Comparison of ENCODE assay signal across 9 cellular contexts in the genomic region with DNA sequence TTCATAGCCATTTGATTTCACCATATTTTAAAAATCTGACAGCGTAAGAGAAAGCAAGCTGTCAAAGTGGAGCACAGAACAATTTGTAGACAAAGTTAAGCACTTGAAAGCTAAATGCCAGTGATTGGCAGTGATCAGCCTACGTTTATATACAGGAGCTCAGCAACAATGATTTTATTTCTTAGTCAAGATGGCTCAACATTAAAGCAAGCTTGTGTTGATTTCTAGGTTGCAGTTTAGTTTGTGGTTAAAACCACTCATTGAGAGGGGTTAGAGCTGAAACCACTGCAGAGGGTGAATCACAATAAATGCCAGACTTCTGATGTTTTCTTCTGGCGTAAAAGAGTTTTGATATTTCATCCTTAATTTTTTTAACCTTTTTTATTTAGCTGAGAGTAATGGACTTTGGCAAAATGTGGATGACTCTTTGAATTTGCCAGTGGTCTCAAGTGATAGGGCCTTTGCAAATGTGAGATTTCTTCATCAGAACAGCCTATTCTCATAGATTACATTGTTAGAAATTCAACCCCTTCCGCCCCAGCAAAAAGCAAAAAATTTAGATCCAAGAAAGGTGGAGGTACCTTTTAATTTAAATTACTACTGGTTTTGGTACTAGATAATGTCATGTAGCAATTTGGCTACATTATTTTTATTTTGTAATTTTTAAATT.
A peak's percentile ranks its signal among the peaks of the same experiment; 100 is the strongest.
DNase-seq lines count a peak whose midpoint lies in the region; ATAC-seq and TF ChIP-seq lines count a peak whose summit lies in the region.
"Had no signal": no experiment of that assay in that cellular context is flagged by ENCODE, and none has a peak within 500 bp of the region (broad histone marks: within the 10 kb centered on the region; RNA-seq: fewer than 3 reads in every experiment).

No MANE protein-coding gene starts in this region.

- no peak overlapping the region for H3K4me3 Mint-ChIP-seq in MCF 10A (ENCODE audit: unreplicated experiment)
- peak overlapping the region; percentile 53 for H3K4me3 Mint-ChIP-seq in stimulated activated naive CD8-positive, alpha-beta T cell treated with anti-CD3 and anti-CD28 coated beads, Interleukin-15, Interleukin-2, amounts not matched to agents 100 ng/mL and 50 ng/mL, for 24 hours

- H3K4me1 Mint-ChIP-seq in MCF 10A (ENCODE audit: insufficient read depth, unreplicated experiment): peaks cover 25% of the 10 kb centered on the region
- H3K4me1 Mint-ChIP-seq in stimulated activated naive CD8-positive, alpha-beta T cell treated with anti-CD3 and anti-CD28 coated beads, Interleukin-15, Interleukin-2, amounts not matched to agents 100 ng/mL and 50 ng/mL, for 24 hours (ENCODE audit: low read depth): peaks cover 38% of the 10 kb centered on the region

- peak overlapping the region; percentile 31 for H3K27ac Mint-ChIP-seq in MCF 10A (ENCODE audit: low read depth, unreplicated experiment)
- peak overlapping the region; percentile 31 for H3K27ac Mint-ChIP-seq in stimulated activated naive CD8-positive, alpha-beta T cell treated with anti-CD3 and anti-CD28 coated beads, Interleukin-15, Interleukin-2, amounts not matched to agents 100 ng/mL and 50 ng/mL, for 24 hours

- no peaks in the 10 kb centered on the region for H3K9me3 Mint-ChIP-seq in MCF 10A (ENCODE audit: unreplicated experiment)
- no peaks in the 10 kb centered on the region for H3K9me3 Mint-ChIP-seq in stimulated activated naive CD8-positive, alpha-beta T cell treated with anti-CD3 and anti-CD28 coated beads, Interleukin-15, Interleukin-2, amounts not matched to agents 100 ng/mL and 50 ng/mL, for 24 hours

- peaks cover 14% of the 10 kb centered on the region for H3K36me3 Mint-ChIP-seq in MCF 10A (ENCODE audit: insufficient read depth, unreplicated experiment)
- peaks cover 23% of the 10 kb centered on the region for H3K36me3 Mint-ChIP-seq in stimulated activated naive CD8-positive, alpha-beta T cell treated with anti-CD3 and anti-CD28 coated beads, Interleukin-15, Interleukin-2, amounts not matched to agents 100 ng/mL and 50 ng/mL, for 24 hours (ENCODE audit: low read depth)

- DNase-seq in MCF 10A (ENCODE audit: unreplicated experiment) (peak; percentile 46), breast epithelium (ENCODE audit: low spot score in 2 of 2) (no peak), MG63 (peak; percentile 4), choroid plexus epithelial cell (ENCODE audit: low read depth) (peak; percentile 90), mesenteric fat pad (ENCODE audit: low spot score) (no peak), SKM-1 treated with dmso at 0.1 percent for 144 hours (lab: John Stamatoyannopoulos, UW; ENCODE audit: unreplicated experiment) (no peak)

- POLR2A ChIA-PET in MCF 10A (lab: Yijun Ruan, JAX): interaction anchor here (0.6 to 1.2 kb wide), 2 partner anchors 22 to 57 kb away, joined by 3 read pairs; no protein-coding TSS in a partner anchor

- BruUV-seq in MCF 10A (replicated peaks; lab: Mats Ljungman, UMichigan): no TSS peak

- CTCF ChIA-PET in MCF 10A (lab: Yijun Ruan, JAX): interaction anchor here (0.6 kb wide), 1 partner anchor 30 kb away, joined by 3 read pairs; no protein-coding TSS in a partner anchor

- no peak overlapping the region for H3K4me3 ChIP-seq in breast epithelium
- no peak overlapping the region for H3K4me3 ChIP-seq in MG63
- H3K4me3 ChIP-seq in choroid plexus epithelial cell (ENCODE audit: low read depth, low read length): no peak overlapping the region

- H3K36me3 ChIP-seq in breast epithelium (no peaks in the 10 kb centered on the region), MG63 (no peaks in the 10 kb centered on the region; the same call in 1 of the 2 replicates)

- H3K27me3 ChIP-seq in breast epithelium: no peaks in the 10 kb centered on the region
- H3K27me3 ChIP-seq in MG63: no peaks in the 10 kb centered on the region

- no peaks in the 10 kb centered on the region for H3K27me3 Mint-ChIP-seq in MCF 10A (ENCODE audit: insufficient read depth, unreplicated experiment)
- no peaks in the 10 kb centered on the region for H3K27me3 Mint-ChIP-seq in stimulated activated naive CD8-positive, alpha-beta T cell treated with anti-CD3 and anti-CD28 coated beads, Interleukin-15, Interleukin-2, amounts not matched to agents 100 ng/mL and 50 ng/mL, for 24 hours

- intact Hi-C loops in MCF 10A (cut with micrococcal nuclease) (no loop called here), breast epithelium (cut with DNase I; ENCODE audit: low total_unique reads) (no loop called here)

- H3K27ac ChIP-seq in breast epithelium: no peak overlapping the region
- H3K27ac ChIP-seq: HL-60 had no signal

- TF ChIP-seq POLR2A in breast epithelium (IDR thresholded peaks at IDR 0.05): no peak

- H3K4me1 ChIP-seq in breast epithelium: no peaks in the 10 kb centered on the region

- H3K9me3 ChIP-seq in breast epithelium (no peaks in the 10 kb centered on the region), MG63 (no peaks in the 10 kb centered on the region)

- ATAC-seq in GM18520 (IDR thresholded peaks at IDR 0.05; ENCODE audit: unreplicated experiment): no peak

- TF ChIP-seq CTCF in MCF 10A (IDR thresholded peaks at IDR 0.05; ENCODE audit: unreplicated experiment): no peak
- no peak for TF ChIP-seq CTCF in breast epithelium (IDR thresholded peaks at IDR 0.05)
- no peak for TF ChIP-seq CTCF in choroid plexus epithelial cell (conservative IDR thresholded peaks at IDR 0.05; ENCODE audit: low read depth, low read length)

Comparison
In these comparisons a context has a peak if more than half of its experiments do, and no peak if none do; other contexts are left out.
1. DNase-seq: peak in MCF 10A (single experiment), MG63 (single experiment) and choroid plexus epithelial cell (single experiment); none in breast epithelium (0 of 2), mesenteric fat pad (single experiment) and SKM-1 treated with dmso at 0.1 percent for 144 hours (single experiment).